1 cellular context compared by ENCODE assay signal in genomic region chr15:40828447-40829036, GRCh38.
A peak's percentile ranks its signal among the peaks of the same experiment; 100 is the strongest.
TF ChIP-seq lines count a peak whose summit lies in the region.

Gene PPP1R14D (minus strand): TSS chr15:40828708. CDS start chr15:40828641, 67 bp downstream.

TF ChIP-seq in HepG2, 621 proteins besides CTCF, POLR2A, EP300 and RAD21 (continued from another document):
- TF ChIP-seq, protein P1, sequence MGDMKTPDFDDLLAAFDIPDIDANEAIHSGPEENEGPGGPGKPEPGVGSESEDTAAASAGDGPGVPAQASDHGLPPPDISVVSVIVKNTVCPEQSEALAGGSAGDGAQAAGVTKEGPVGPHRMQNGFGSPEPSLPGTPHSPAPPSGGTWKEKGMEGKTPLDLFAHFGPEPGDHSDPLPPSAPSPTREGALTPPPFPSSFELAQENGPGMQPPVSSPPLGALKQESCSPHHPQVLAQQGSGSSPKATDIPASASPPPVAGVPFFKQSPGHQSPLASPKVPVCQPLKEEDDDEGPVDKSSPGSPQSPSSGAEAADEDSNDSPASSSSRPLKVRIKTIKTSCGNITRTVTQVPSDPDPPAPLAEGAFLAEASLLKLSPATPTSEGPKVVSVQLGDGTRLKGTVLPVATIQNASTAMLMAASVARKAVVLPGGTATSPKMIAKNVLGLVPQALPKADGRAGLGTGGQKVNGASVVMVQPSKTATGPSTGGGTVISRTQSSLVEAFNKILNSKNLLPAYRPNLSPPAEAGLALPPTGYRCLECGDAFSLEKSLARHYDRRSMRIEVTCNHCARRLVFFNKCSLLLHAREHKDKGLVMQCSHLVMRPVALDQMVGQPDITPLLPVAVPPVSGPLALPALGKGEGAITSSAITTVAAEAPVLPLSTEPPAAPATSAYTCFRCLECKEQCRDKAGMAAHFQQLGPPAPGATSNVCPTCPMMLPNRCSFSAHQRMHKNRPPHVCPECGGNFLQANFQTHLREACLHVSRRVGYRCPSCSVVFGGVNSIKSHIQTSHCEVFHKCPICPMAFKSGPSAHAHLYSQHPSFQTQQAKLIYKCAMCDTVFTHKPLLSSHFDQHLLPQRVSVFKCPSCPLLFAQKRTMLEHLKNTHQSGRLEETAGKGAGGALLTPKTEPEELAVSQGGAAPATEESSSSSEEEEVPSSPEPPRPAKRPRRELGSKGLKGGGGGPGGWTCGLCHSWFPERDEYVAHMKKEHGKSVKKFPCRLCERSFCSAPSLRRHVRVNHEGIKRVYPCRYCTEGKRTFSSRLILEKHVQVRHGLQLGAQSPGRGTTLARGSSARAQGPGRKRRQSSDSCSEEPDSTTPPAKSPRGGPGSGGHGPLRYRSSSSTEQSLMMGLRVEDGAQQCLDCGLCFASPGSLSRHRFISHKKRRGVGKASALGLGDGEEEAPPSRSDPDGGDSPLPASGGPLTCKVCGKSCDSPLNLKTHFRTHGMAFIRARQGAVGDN (CRISPR knock-in tag; IDR thresholded peaks at IDR 0.05), result 0 out of 2 replicates have a peak, but pooled peaks have one; percentile 8
- TF ChIP-seq NRL (CRISPR knock-in tag; IDR thresholded peaks at IDR 0.05; ENCODE audit: borderline replicate concordance), result peak; percentile 50; the same call in 1 of the 2 replicates
- TF ChIP-seq HNRNPL (IDR thresholded peaks at IDR 0.05; ENCODE audit: low read depth, low read length), result peak; percentile 82; the same call in 1 of the 2 replicates
- TF ChIP-seq, protein P2, sequence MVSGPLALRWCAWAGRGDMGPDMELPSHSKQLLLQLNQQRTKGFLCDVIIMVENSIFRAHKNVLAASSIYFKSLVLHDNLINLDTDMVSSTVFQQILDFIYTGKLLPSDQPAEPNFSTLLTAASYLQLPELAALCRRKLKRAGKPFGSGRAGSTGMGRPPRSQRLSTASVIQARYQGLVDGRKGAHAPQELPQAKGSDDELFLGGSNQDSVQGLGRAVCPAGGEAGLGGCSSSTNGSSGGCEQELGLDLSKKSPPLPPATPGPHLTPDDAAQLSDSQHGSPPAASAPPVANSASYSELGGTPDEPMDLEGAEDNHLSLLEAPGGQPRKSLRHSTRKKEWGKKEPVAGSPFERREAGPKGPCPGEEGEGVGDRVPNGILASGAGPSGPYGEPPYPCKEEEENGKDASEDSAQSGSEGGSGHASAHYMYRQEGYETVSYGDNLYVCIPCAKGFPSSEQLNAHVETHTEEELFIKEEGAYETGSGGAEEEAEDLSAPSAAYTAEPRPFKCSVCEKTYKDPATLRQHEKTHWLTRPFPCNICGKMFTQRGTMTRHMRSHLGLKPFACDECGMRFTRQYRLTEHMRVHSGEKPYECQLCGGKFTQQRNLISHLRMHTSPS (CRISPR knock-in tag; IDR thresholded peaks at IDR 0.05; ENCODE audit: low read depth), result peak; percentile 77
